In the genomic region with DNA sequence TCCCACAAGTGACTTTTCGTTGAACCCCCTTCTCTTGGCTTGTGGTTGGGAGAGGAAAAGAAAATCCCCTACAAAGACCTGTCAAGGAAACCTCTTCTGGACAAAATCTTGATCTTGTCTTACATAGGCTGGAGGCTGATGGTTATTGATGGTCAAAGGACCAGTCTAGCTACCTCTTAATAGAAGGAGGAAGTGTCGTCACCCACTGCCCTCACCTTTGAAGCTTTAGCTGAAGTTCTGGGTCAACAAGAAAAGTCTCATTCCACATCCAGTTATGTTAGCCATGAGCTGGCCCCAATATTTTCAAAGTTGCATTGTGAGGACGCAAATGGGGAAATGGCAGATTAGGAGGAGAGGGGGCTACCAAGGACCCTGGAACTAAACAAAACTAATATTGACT, we compare ENCODE assay signal across 35 cellular contexts. TPM values are rescaled to one million over a fixed set of nuclear protein-coding genes. Genes with fewer than 3 reads are reported as not detected.
"Had no signal": no experiment of that assay in that cellular context is flagged by ENCODE, and none has a peak within 500 bp of the region (broad histone marks: within the 10 kb centered on the region; RNA-seq: fewer than 3 reads in every experiment).

No MANE protein-coding gene starts in this region.

- H3K4me2 ChIP-seq: KMS-11 had no signal

- H3K9ac ChIP-seq: KMS-11 had no signal

- H3K9me3 ChIP-seq: MG63 had no signal

- DNase-seq: Karpas-422, Kasumi-1, KG1, MG63, MM.1S, MV-4-11, NCI-H1048, NCI-H1092, NCI-H1092 treated with DMSO at 0.1 percent for 48 hours, NCI-H1105, NCI-H1105 treated with DMSO at 0.1 percent for 48 hours, NCI-H1417, NCI-H1417 treated with DMSO at 0.1 percent for 48 hours, NCI-H1436, NCI-H1436 treated with DMSO at 0.1 percent for 48 hours, NCI-H146, NCI-H1694, NCI-H1694 treated with DMSO at 0.1 percent for 48 hours, NCI-H187, NCI-H187 treated with DMSO at 0.1 percent for 48 hours, NCI-H1930, NCI-H2029, NCI-H2029 treated with DMSO at 0.1 percent for 48 hours, NCI-H2081, NCI-H2081 treated with DMSO at 0.1 percent for 48 hours, NCI-H2107, NCI-H2171, NCI-H2171 treated with DMSO at 0.1 percent for 48 hours, NCI-H2227 treated with DMSO at 0.1 percent for 48 hours, NCI-H226, NCI-H345, NCI-H446, NCI-H446 treated with DMSO at 0.1 percent for 48 hours had no signal

- H3K27ac ChIP-seq: KMS-11 had no signal

- H3K36me3 ChIP-seq: MG63 had no signal

- H3K4me3 ChIP-seq: MG63 had no signal

- H3K27me3 ChIP-seq: MG63 had no signal

RNA-seq across cellular contexts. Expression of a gene that starts 6.2 kb away (rescaled TPM):
- total RNA-seq: NCI-H460 had no signal
